ENCODE assay signal across 13 cellular contexts in genomic region chr4:87500107-87500462, GRCh38. TPM values are rescaled to one million over a fixed set of nuclear protein-coding genes. Genes with fewer than 3 reads are reported as not detected.
DNase-seq lines count a peak whose midpoint lies in the region; ATAC-seq, FAIRE-seq and TF ChIP-seq lines count a peak whose summit lies in the region.
"Had no signal": no experiment of that assay in that cellular context is flagged by ENCODE, and none has a peak within 500 bp of the region (broad histone marks: within the 10 kb centered on the region; RNA-seq: fewer than 3 reads in every experiment).

No MANE protein-coding gene starts in this region.

- SMC1A ChIA-PET in GM12878 (lab: Charles Lee; ENCODE audit: uncharacterized antibody, unreplicated experiment), result interaction anchor here (1.0 to 1.1 kb wide), 2 partner anchors 21 to 147 kb away, joined by 3 read pairs; no protein-coding TSS in a partner anchor

- H3K27me3 ChIP-seq in GM12878 (replicated peaks in 1 of 2; ENCODE audit: control insufficient read depth in 2 of 2, insufficient read depth in 2 of 2, low read length in 1 of 2), result no peaks in the 10 kb centered on the region
- H3K27me3 ChIP-seq: suprapubic skin had no signal

- DNase-seq in GM18507 (ENCODE audit: extremely low spot score, insufficient read length, low read depth) (no peak), GM12878 (ENCODE audit: low read depth, low spot score) (no peak), MCF 10A (ENCODE audit: unreplicated experiment) (no peak), OCI-LY7 (ENCODE audit: low spot score) (no peak), DMS 273 treated with DMSO at 0.1 percent for 48 hours (lab: John Stamatoyannopoulos, UW) (no peak), SHP77 (lab: John Stamatoyannopoulos, UW) (no peak)
- DNase-seq: CD4-positive, alpha-beta memory T cell; KG1; NCI-H510A treated with DMSO at 0.1 percent for 48 hours had no signal

- RAD21 ChIA-PET in GM12878 (lab: Charles Lee; ENCODE audit: unreplicated experiment), result no interaction called here

- TF ChIP-seq POLR2A in GM12878 (IDR thresholded peaks at IDR 0.05; ENCODE audit: low read depth, low read length), result no peak

- POLR2A ChIA-PET in GM12878 (lab: Charles Lee) (no interaction called here), MCF 10A (lab: Yijun Ruan, JAX) (no interaction called here), OCI-LY7 (lab: Charles Lee) (no interaction called here)

- in situ Hi-C loops in GM12878 (cut with MboI), result no loop called here

- ATAC-seq in GM19452 (IDR thresholded peaks at IDR 0.05; ENCODE audit: unreplicated experiment) (peak; percentile 43), HG02970 (IDR thresholded peaks at IDR 0.05; ENCODE audit: low FRiP score, unreplicated experiment) (peak; percentile 34), GM12878 (peak; percentile 57)

- H4K20me1 ChIP-seq in GM12878 (ENCODE audit: control insufficient read depth, insufficient read depth) (no peaks in the 10 kb centered on the region), OCI-LY7 (ENCODE audit: insufficient read depth, low read length) (no peaks in the 10 kb centered on the region)

- H3K9me2 ChIP-seq in OCI-LY7 (ENCODE audit: insufficient read depth, low read length), result no peaks in the 10 kb centered on the region

- FAIRE-seq in GM18507 (lab: Jason Lieb, UNC), result peak; percentile 31
- peak; percentile 78 for FAIRE-seq in GM12878 (lab: Jason Lieb, UNC)

- H3K4me3 ChIP-seq in GM12878, result no peak overlapping the region
- H3K4me3 ChIP-seq in OCI-LY7 (ENCODE audit: low read depth, low read length, poor library complexity, severe bottlenecking), result no peak overlapping the region
- H3K4me3 ChIP-seq: suprapubic skin had no signal

- peaks cover 13% of the 10 kb centered on the region for H3K4me1 Mint-ChIP-seq in MCF 10A (ENCODE audit: insufficient read depth, unreplicated experiment)

- no peak for TF ChIP-seq RAD21 in GM12878 (IDR thresholded peaks at IDR 0.05; ENCODE audit: insufficient read depth, low read depth, low read length)

- no peak overlapping the region for H3K27ac Mint-ChIP-seq in MCF 10A (ENCODE audit: low read depth, unreplicated experiment)
- H3K27ac Mint-ChIP-seq: CD4-positive, alpha-beta memory T cell had no signal

- no peak for TF ChIP-seq CTCF in GM12878 (IDR thresholded peaks at IDR 0.05 in 2 of 3, conservative IDR thresholded peaks at IDR 0.05 in 1 of 3; ENCODE audit: control insufficient read depth in 2 of 3, extremely low read depth in 1 of 3, insufficient read depth in 1 of 3, low read depth in 3 of 3, low read length in 3 of 3)
- no peak for TF ChIP-seq CTCF in MCF 10A (IDR thresholded peaks at IDR 0.05; ENCODE audit: unreplicated experiment)
- TF ChIP-seq CTCF in OCI-LY7 (conservative IDR thresholded peaks at IDR 0.05; ENCODE audit: low read length), result no peak

- WGBS in GM12878 (ENCODE audit: insufficient coverage, insufficient replicate concordance, low lambda C conversion rate, missing lambda C conversion rate), result 0% methylated on average over 4 of the region's 4 CpGs

- no peaks in the 10 kb centered on the region for H3K36me3 ChIP-seq in GM12878 (ENCODE audit: control insufficient read depth in 2 of 2, insufficient read depth in 2 of 2, low read length in 1 of 2)
- H3K36me3 ChIP-seq in OCI-LY7 (ENCODE audit: insufficient read depth, low read length), result no peaks in the 10 kb centered on the region
- H3K36me3 ChIP-seq: suprapubic skin had no signal

- BruUV-seq in GM12878 (replicated peaks; lab: Mats Ljungman, UMichigan) (no TSS peak), MCF 10A (replicated peaks; lab: Mats Ljungman, UMichigan) (no TSS peak), OCI-LY7 (replicated peaks; lab: Mats Ljungman, UMichigan) (no TSS peak)

- no peak overlapping the region for H3K27ac ChIP-seq in GM12878 (ENCODE audit: control insufficient read depth, insufficient read depth)
- H3K27ac ChIP-seq in OCI-LY7 (ENCODE audit: low read depth, low read length, poor library complexity, severe bottlenecking), result no peak overlapping the region
- H3K27ac ChIP-seq: suprapubic skin had no signal

- H3K4me2 ChIP-seq in GM12878 (ENCODE audit: control insufficient read depth, insufficient read depth), result 0 out of 2 replicates have a peak overlapping the region, but pooled peaks have one; percentile 32
- no peak overlapping the region for H3K4me2 ChIP-seq in OCI-LY7 (ENCODE audit: low read length)

- no peaks in the 10 kb centered on the region for H3K27me3 Mint-ChIP-seq in MCF 10A (ENCODE audit: insufficient read depth, unreplicated experiment)
- H3K27me3 Mint-ChIP-seq: CD4-positive, alpha-beta memory T cell had no signal

- H3K9me3 Mint-ChIP-seq in MCF 10A (ENCODE audit: unreplicated experiment), result no peaks in the 10 kb centered on the region
- H3K9me3 Mint-ChIP-seq: CD4-positive, alpha-beta memory T cell had no signal

- H3K9ac ChIP-seq in GM12878 (ENCODE audit: control insufficient read depth, insufficient read depth, low read length), result no peak overlapping the region

- no peak for TF ChIP-seq EP300 in GM12878 (IDR thresholded peaks at IDR 0.05; ENCODE audit: borderline replicate concordance in 1 of 2, control insufficient read depth in 1 of 2, low read depth in 2 of 2, low read length in 2 of 2)

- CTCF ChIA-PET in GM12878 (lab: Yijun Ruan, JAX), result no interaction called here
- CTCF ChIA-PET in MCF 10A (lab: Yijun Ruan, JAX), result no interaction called here
- CTCF ChIA-PET in OCI-LY7 (lab: Charles Lee; ENCODE audit: unreplicated experiment), result no interaction called here

- intact Hi-C loops in GM12878 (cut with micrococcal nuclease; ENCODE audit: unreplicated experiment), result no loop called here
- intact Hi-C loops in MCF 10A (cut with micrococcal nuclease), result no loop called here
- intact Hi-C loops in OCI-LY7 (cut with micrococcal nuclease; ENCODE audit: unreplicated experiment), result no loop called here

- no peaks in the 10 kb centered on the region for H3K36me3 Mint-ChIP-seq in MCF 10A (ENCODE audit: insufficient read depth, unreplicated experiment)
- H3K36me3 Mint-ChIP-seq: CD4-positive, alpha-beta memory T cell had no signal

- no peaks in the 10 kb centered on the region for H3K9me3 ChIP-seq in GM12878 (replicated peaks; ENCODE audit: control insufficient read depth, insufficient read depth, low read length)
- H3K9me3 ChIP-seq in OCI-LY7 (ENCODE audit: low read length), result no peaks in the 10 kb centered on the region
- H3K9me3 ChIP-seq: suprapubic skin had no signal

- no peak overlapping the region for H3K4me3 Mint-ChIP-seq in MCF 10A (ENCODE audit: unreplicated experiment)

- no peaks in the 10 kb centered on the region for H3K79me2 ChIP-seq in GM12878 (ENCODE audit: control insufficient read depth, insufficient read depth, low read length)
- no peaks in the 10 kb centered on the region for H3K79me2 ChIP-seq in OCI-LY7 (ENCODE audit: insufficient read depth, low read depth, low read length)

- H3K4me1 ChIP-seq in GM12878 (ENCODE audit: control insufficient read depth, insufficient read depth, low read length) (peaks cover 4% of the 10 kb centered on the region), OCI-LY7 (ENCODE audit: insufficient read depth, low read length, poor library complexity, severe bottlenecking) (no peaks in the 10 kb centered on the region)

- H2AFZ ChIP-seq in GM12878 (ENCODE audit: control insufficient read depth, low read depth, low read length) (peak overlapping the region; percentile 35), OCI-LY7 (ENCODE audit: low read length) (no peak overlapping the region)

TF ChIP-seq in GM12878, 131 proteins besides CTCF, POLR2A, EP300 and RAD21:
- TF ChIP-seq CHD4 (IDR thresholded peaks at IDR 0.05) (no peak), RFX5 (IDR thresholded peaks at IDR 0.05; ENCODE audit: low read depth, low read length) (no peak), NR2F1 (conservative IDR thresholded peaks at IDR 0.05) (no peak), STAT1 (conservative IDR thresholded peaks at IDR 0.05) (no peak), USF1 (IDR thresholded peaks at IDR 0.05; ENCODE audit: borderline replicate concordance, extremely low read length, insufficient read depth, low read depth, low read length) (no peak), NFIC (IDR thresholded peaks at IDR 0.05; ENCODE audit: low read depth, low read length) (peak; percentile 6; the same call in 1 of the 2 replicates), MEF2A (IDR thresholded peaks at IDR 0.05; ENCODE audit: insufficient read depth, low read depth, low read length) (no peak), ZNF622 (IDR thresholded peaks at IDR 0.05) (no peak)

RNA-seq across cellular contexts. Expression of gene SPARCL1, which starts 29.1 kb away (rescaled TPM):
- not detected in 2 replicates for total RNA-seq in GM12878 (2013; cell fraction: nucleolus; rRNA removed)
- total RNA-seq in GM12878 (2014; rRNA removed) (not detected in 2 replicates), GM12878 (2014; rRNA removed; fragmentation: Illumina TruSeq; extraction: Trizol) (not detected in 2 replicates), GM12878 (2021) (0.74 and 1.1 TPM in 2 replicates), MCF 10A (2022) (not detected in 2 replicates), OCI-LY7 (2022) (not detected in 2 replicates)
- polyA plus RNA-seq in GM12878 (2011; ENCODE audit: low read depth), result not detected
- polyA plus RNA-seq in GM12878 (2011; rRNA removed) (0.07 and 0.10 TPM in 2 replicates), GM12878 (2014; fragmentation: Illumina TruSeq; extraction: Trizol) (not detected in 2 replicates), GM12878 (2014; fragmentation: Nextera tagmentation; extraction: Ambion mirVana) (not detected), GM12878 (2014; rRNA removed) (not detected in 2 replicates), GM12878 (2016; fragmentation: Nextera tagmentation; extraction: Ambion mirVana) (not detected)
- not detected in 2 replicates for polyA plus RNA-seq in GM12878 (2011; cell fraction: cytosol; rRNA removed)
- polyA plus RNA-seq in GM12878 (2011; cell fraction: nucleus; rRNA removed), result 0.07 TPM in 1 of 2 replicates, not detected in the other
- polyA plus RNA-seq in GM12878 (2012), result not detected in 2 replicates
- polyA minus RNA-seq in GM12878 (2011; rRNA and poly(A)+ RNA removed), result not detected in 2 replicates
- not detected in 2 replicates for polyA minus RNA-seq in GM12878 (2011; cell fraction: cytosol; rRNA and poly(A)+ RNA removed)
- polyA minus RNA-seq in GM12878 (2011; cell fraction: nucleus; rRNA and poly(A)+ RNA removed), result not detected in 2 replicates
- total RNA-seq in OCI-LY7 (2014; rRNA removed; shearing (Covaris generic)), result not detected in 2 replicates
- total RNA-seq: CD4-positive, alpha-beta memory T cell; T-helper 1 cell treated with Interleukin-12 subunit alpha and Interleukin-12 subunit beta and Interleukin-4 antibody, amounts not matched to agents 30 ng/mL and 1 ng/mL, for 36 hours had no signal
- polyA plus RNA-seq: CD4-positive, alpha-beta memory T cell had no signal
